Comparison of ENCODE assay signal across 8 cellular contexts in the genomic region with DNA sequence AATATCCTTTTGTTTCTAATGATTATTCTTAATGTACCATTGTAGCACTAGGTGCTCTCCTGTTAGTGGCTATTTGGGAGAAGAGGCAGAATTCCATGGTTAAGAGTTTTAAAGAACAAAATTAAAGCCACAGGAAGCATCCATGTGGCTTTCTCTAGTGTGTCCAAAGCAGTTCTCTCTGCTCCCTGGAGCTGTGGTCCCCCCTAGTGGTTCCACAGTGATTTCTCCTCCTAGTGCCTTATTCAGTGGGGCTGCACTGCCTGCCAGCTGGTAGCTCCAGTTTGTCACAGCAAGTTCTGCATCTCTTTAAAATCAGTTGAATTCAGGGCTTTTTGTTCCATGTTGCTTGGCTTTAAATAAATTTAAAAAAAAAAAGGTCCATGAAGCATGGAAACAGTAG. TPM values are rescaled to one million over a fixed set of nuclear protein-coding genes. Genes with fewer than 3 reads are reported as not detected.
DNase-seq lines count a peak whose midpoint lies in the region; ATAC-seq, FAIRE-seq and TF ChIP-seq lines count a peak whose summit lies in the region.

No MANE protein-coding gene starts in this region.

- no peak for FAIRE-seq in D721Med (lab: Jason Lieb, UNC)

- H3K9me3 Mint-ChIP-seq in naive thymus-derived CD8-positive, alpha-beta T cell: peaks cover 0 to 7% (median 0%) of the 10 kb centered on the region in 9 donors

- no peak for ATAC-seq in HG03378 (IDR thresholded peaks at IDR 0.05; ENCODE audit: unreplicated experiment)
- no peak for ATAC-seq in naive thymus-derived CD8-positive, alpha-beta T cell

- no peak overlapping the region for H3K4me3 Mint-ChIP-seq in naive thymus-derived CD8-positive, alpha-beta T cell

- TF ChIP-seq CTCF in D721Med (IDR thresholded peaks at IDR 0.05; ENCODE audit: insufficient read depth, missing control alignments) (peak; percentile 28), HFF-Myc (IDR thresholded peaks at IDR 0.05; ENCODE audit: low read depth, low read length, missing control alignments) (peak; percentile 84), fibroblast of the aortic adventitia (IDR thresholded peaks at IDR 0.05; ENCODE audit: insufficient read depth, low read length) (peak; percentile 91)

- no peak overlapping the region for H3K27ac Mint-ChIP-seq in naive thymus-derived CD8-positive, alpha-beta T cell

- peaks cover 17 to 44% (median 32%) of the 10 kb centered on the region in 5 donors for H3K27me3 Mint-ChIP-seq in naive thymus-derived CD8-positive, alpha-beta T cell

- DNase-seq in D721Med (ENCODE audit: insufficient read length, low spot score) (no peak), HFF-Myc (ENCODE audit: extremely low read depth, low read depth) (peak; percentile 52), T1000 (lab: John Stamatoyannopoulos, UW) (peak; percentile 22), fibroblast of the aortic adventitia (ENCODE audit: low read depth) (peak; percentile 82), nucleus accumbens (lab: John Stamatoyannopoulos, UW) (peak in 42 of 56 donors; percentile 1 to 77 (median 22))
- no peak for DNase-seq in activated CD4-positive, alpha-beta T cell treated with anti-CD3 and anti-CD28 coated beads for 4 hours
- DNase-seq in naive thymus-derived CD8-positive, alpha-beta T cell: no peak

- no peaks in the 10 kb centered on the region for H3K4me1 Mint-ChIP-seq in naive thymus-derived CD8-positive, alpha-beta T cell

- POLR2A ChIA-PET in naive thymus-derived CD8-positive, alpha-beta T cell (lab: Charles Lee): no interaction called here

- H3K4me3 ChIP-seq in HFF-Myc (replicated peaks; ENCODE audit: low read depth, low read length) (no peak overlapping the region), fibroblast of the aortic adventitia (ENCODE audit: low read depth, low read length) (no peak overlapping the region)

- H3K36me3 Mint-ChIP-seq in naive thymus-derived CD8-positive, alpha-beta T cell: peaks cover 0 to 4% (median 0%) of the 10 kb centered on the region in 3 donors

RNA-seq across cellular contexts. Expression of gene FAM98B, which starts 39.6 kb away (rescaled TPM):
- 6.5 and 8.9 TPM in 2 replicates for total RNA-seq in fibroblast of the aortic adventitia (ENCODE audit: low replicate concordance)
- 10 to 100 TPM; 25.6 to 28.4 TPM for total RNA-seq in naive thymus-derived CD8-positive, alpha-beta T cell
- polyA plus RNA-seq in naive thymus-derived CD8-positive, alpha-beta T cell: 1 to 10 TPM; 1.9 to 3.9 (median 3.2) TPM

Comparison
In these comparisons a context has a peak if more than half of its experiments do, and no peak if none do; other contexts are left out.
1. DNase-seq: peak in HFF-Myc (single experiment), T1000 (single experiment), fibroblast of the aortic adventitia (single experiment) and nucleus accumbens (42 of 56); none in D721Med (single experiment), activated CD4-positive, alpha-beta T cell treated with anti-CD3 and anti-CD28 coated beads for 4 hours (0 of 2) and naive thymus-derived CD8-positive, alpha-beta T cell (0 of 10).
2. CTCF ChIP-seq: peak in every context shown above with its lines; median percentile 91 in fibroblast of the aortic adventitia; 84 in HFF-Myc; 28 in D721Med.